8 cellular contexts compared by ENCODE assay signal in genomic region chr14:23555533-23555881, GRCh38. TPM values are rescaled to one million over a fixed set of nuclear protein-coding genes. Genes with fewer than 3 reads are reported as not detected.
DNase-seq lines count a peak whose midpoint lies in the region; FAIRE-seq and TF ChIP-seq lines count a peak whose summit lies in the region.

No MANE protein-coding gene starts in this region.

- no peaks in the 10 kb centered on the region for H3K9me3 ChIP-seq in KOPT-K1 (ENCODE audit: insufficient read depth, low read length, poor library complexity, severe bottlenecking)
- H3K9me3 ChIP-seq in neural cell (ENCODE audit: low read length): no peaks in the 10 kb centered on the region

- H3K27ac Mint-ChIP-seq in dendritic cell treated with granulocyte-macrophage colony-stimulating factor and Interleukin-4, amounts not matched to agents 40 ng/mL and 50 ng/mL, for 4 days: peak overlapping the region; percentile 99

- peak overlapping the region; percentile 97 for H3K4me2 ChIP-seq in neural cell (ENCODE audit: low read length)

- no peaks in the 10 kb centered on the region for H3K27me3 ChIP-seq in neural cell (ENCODE audit: insufficient read depth, low read depth, low read length)

- H3K9me3 Mint-ChIP-seq in dendritic cell treated with granulocyte-macrophage colony-stimulating factor and Interleukin-4, amounts not matched to agents 40 ng/mL and 50 ng/mL, for 4 days: no peaks in the 10 kb centered on the region

- peak overlapping the region; percentile 97 for H3K9ac ChIP-seq in neural cell (ENCODE audit: low read length)

- no peaks in the 10 kb centered on the region for H3F3A ChIP-seq in neural cell (ENCODE audit: insufficient read depth, low read length, poor library complexity, severe bottlenecking)

- peak overlapping the region; percentile 90 for H3K27ac ChIP-seq in C4-2B
- H3K27ac ChIP-seq in KOPT-K1 (ENCODE audit: low read depth, low read length, poor library complexity, severe bottlenecking): peak overlapping the region; percentile 80
- H3K27ac ChIP-seq in neural cell (ENCODE audit: low read length): peak overlapping the region; percentile 89

- DNase-seq in HuH-7.5 (ENCODE audit: low spot score): no peak
- DNase-seq in GM12891 (ENCODE audit: insufficient read length, low spot score): no peak
- no peak for DNase-seq in NCI-H2029 treated with DMSO at 0.1 percent for 48 hours (lab: John Stamatoyannopoulos, UW)
- no peak for DNase-seq in amniotic stem cell (lab: John Stamatoyannopoulos, UW)

- H2AFZ ChIP-seq in neural cell (ENCODE audit: low read depth, low read length): peak overlapping the region; percentile 85

- H3K9me2 ChIP-seq in neural cell (ENCODE audit: insufficient read depth, low read length): no peaks in the 10 kb centered on the region

- H3K4me3 ChIP-seq in neural cell (ENCODE audit: low read length): peak overlapping the region; percentile 95

- H3K4me1 Mint-ChIP-seq in dendritic cell treated with granulocyte-macrophage colony-stimulating factor and Interleukin-4, amounts not matched to agents 40 ng/mL and 50 ng/mL, for 4 days (ENCODE audit: low read depth): peaks cover 48% of the 10 kb centered on the region

- H3K36me3 Mint-ChIP-seq in dendritic cell treated with granulocyte-macrophage colony-stimulating factor and Interleukin-4, amounts not matched to agents 40 ng/mL and 50 ng/mL, for 4 days (ENCODE audit: low read depth): peaks cover 45% of the 10 kb centered on the region

- H3K36me3 ChIP-seq in KOPT-K1 (ENCODE audit: insufficient read depth, low read length): peaks cover 28% of the 10 kb centered on the region
- no peaks in the 10 kb centered on the region for H3K36me3 ChIP-seq in neural cell (ENCODE audit: insufficient read depth, low read length)

- H4K20me1 ChIP-seq in neural cell (ENCODE audit: insufficient read depth): no peaks in the 10 kb centered on the region

- peaks cover 23% of the 10 kb centered on the region for H3K79me2 ChIP-seq in neural cell (replicated peaks; ENCODE audit: insufficient read depth, low read length)

- FAIRE-seq in GM12891 (lab: Jason Lieb, UNC): no peak

- intact Hi-C loops in dendritic cell treated with granulocyte-macrophage colony-stimulating factor and Interleukin-4, amounts not matched to agents 40 ng/mL and 50 ng/mL, for 4 days (cut with micrococcal nuclease): no loop called here

- TF ChIP-seq EP300 in neural cell (conservative IDR thresholded peaks at IDR 0.05; ENCODE audit: poor library complexity, severe bottlenecking): no peak

- no peak for TF ChIP-seq RAD21 in neural cell (conservative IDR thresholded peaks at IDR 0.05)

- peak overlapping the region; percentile 98 for H3K4me3 Mint-ChIP-seq in dendritic cell treated with granulocyte-macrophage colony-stimulating factor and Interleukin-4, amounts not matched to agents 40 ng/mL and 50 ng/mL, for 4 days

- TF ChIP-seq CTCF in C4-2B (conservative IDR thresholded peaks at IDR 0.05) (no peak), neural cell (IDR thresholded peaks at IDR 0.05; ENCODE audit: poor library complexity, severe bottlenecking) (no peak)

- TF ChIP-seq POLR2A in GM12891 (IDR thresholded peaks at IDR 0.05; ENCODE audit: low read depth, low read length): no peak

- no peaks in the 10 kb centered on the region for H3K27me3 Mint-ChIP-seq in dendritic cell treated with granulocyte-macrophage colony-stimulating factor and Interleukin-4, amounts not matched to agents 40 ng/mL and 50 ng/mL, for 4 days

TF ChIP-seq in neural cell, 6 proteins besides CTCF, POLR2A, EP300 and RAD21:
- TF ChIP-seq EZH2 (IDR thresholded peaks at IDR 0.05; ENCODE audit: borderline replicate concordance, insufficient read depth, low read length, poor library complexity, severe bottlenecking) (no peak), MXI1 (conservative IDR thresholded peaks at IDR 0.05; ENCODE audit: poor library complexity, severe bottlenecking) (no peak), SMC3 (conservative IDR thresholded peaks at IDR 0.05; ENCODE audit: poor library complexity) (no peak), POLR2AphosphoS5 (IDR thresholded peaks at IDR 0.05) (no peak), REST (IDR thresholded peaks at IDR 0.05; ENCODE audit: borderline replicate concordance) (no peak)

TF ChIP-seq in GM12891, 5 proteins besides CTCF, POLR2A, EP300 and RAD21:
- TF ChIP-seq PAX5 (IDR thresholded peaks at IDR 0.05; ENCODE audit: insufficient read depth, low read length, severe bottlenecking): no peak
- TF ChIP-seq POLR2AphosphoS5 (IDR thresholded peaks at IDR 0.05; ENCODE audit: low read depth, low read length): no peak
- no peak for TF ChIP-seq SPI1 (IDR thresholded peaks at IDR 0.05; ENCODE audit: low read depth, low read length)
- no peak for TF ChIP-seq TAF1 (IDR thresholded peaks at IDR 0.05; ENCODE audit: low read depth, low read length)
- no peak for TF ChIP-seq POU2F2 (IDR thresholded peaks at IDR 0.05; ENCODE audit: low read depth, low read length)

RNA-seq across cellular contexts. Expression of gene THTPA, which starts 0.6 kb away (rescaled TPM):
- polyA plus RNA-seq in neural cell: 51.3 and 58.2 TPM in 2 replicates
- polyA minus RNA-seq in neural cell: 25.8 and 37.0 TPM in 2 replicates
- 8.0 TPM for polyA plus RNA-seq in GM12891 (2012; ENCODE audit: low read depth, missing spikeins)

RNA-seq across cellular contexts. Expression of gene ZFHX2, which starts 3.9 kb away (rescaled TPM):
- 0.72 and 1.7 TPM in 2 replicates for polyA plus RNA-seq in neural cell
- 5.4 and 13.0 TPM in 2 replicates for polyA minus RNA-seq in neural cell
- polyA plus RNA-seq in GM12891 (2012; ENCODE audit: low read depth, missing spikeins): 0.65 TPM

RNA-seq across cellular contexts. Expression of gene AP1G2, which starts 12.1 kb away (rescaled TPM):
- polyA plus RNA-seq in neural cell: 127 and 163 TPM in 2 replicates
- polyA minus RNA-seq in neural cell: 46.5 and 53.4 TPM in 2 replicates
- polyA plus RNA-seq in GM12891 (2012; ENCODE audit: low read depth, missing spikeins): 78.3 TPM

RNA-seq across cellular contexts. Expression of gene JPH4, which starts 23.1 kb away (rescaled TPM):
- polyA plus RNA-seq in neural cell: 68.2 and 76.9 TPM in 2 replicates
- 59.4 and 60.7 TPM in 2 replicates for polyA minus RNA-seq in neural cell
- polyA plus RNA-seq in GM12891 (2012; ENCODE audit: low read depth, missing spikeins): 11.0 TPM
